ENCODE assay signal across 20 cellular contexts in the genomic region with DNA sequence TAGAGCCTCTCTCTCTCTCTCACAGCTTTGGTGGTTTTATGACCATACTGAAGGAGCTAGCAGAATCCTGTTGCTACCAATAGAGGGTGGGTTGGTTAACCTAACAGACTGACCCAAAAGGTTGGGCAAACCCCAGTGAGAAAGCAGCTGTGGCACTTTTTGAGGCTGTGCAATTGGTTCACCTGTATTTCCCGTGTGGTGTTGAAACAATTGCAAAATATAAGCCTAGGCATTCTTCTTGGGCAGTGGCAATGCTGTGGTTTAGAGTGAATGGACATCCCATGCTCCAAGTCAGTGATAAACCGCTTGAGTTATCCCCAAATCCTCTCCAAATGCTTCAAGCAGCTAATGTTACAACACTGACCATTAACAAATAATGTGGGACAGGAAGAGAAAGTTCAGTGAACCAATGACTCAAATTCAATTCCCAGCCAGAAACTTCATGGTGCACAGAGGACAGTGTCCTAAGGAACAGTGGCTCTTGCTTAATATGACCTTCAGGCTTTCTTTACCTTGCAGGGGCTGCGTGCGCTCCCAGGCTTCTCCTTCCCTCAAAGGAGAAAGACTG.
A peak's percentile ranks its signal among the peaks of the same experiment; 100 is the strongest.
DNase-seq lines count a peak whose midpoint lies in the region; ATAC-seq and TF ChIP-seq lines count a peak whose summit lies in the region.
"Had no signal": no experiment of that assay in that cellular context is flagged by ENCODE, and none has a peak within 500 bp of the region (broad histone marks: within the 10 kb centered on the region; RNA-seq: fewer than 3 reads in every experiment).

No MANE protein-coding gene starts in this region.

- H3K27ac ChIP-seq in Karpas-422 (ENCODE audit: low read length) (no peak overlapping the region), foreskin keratinocyte (no peak overlapping the region)
- H3K27ac ChIP-seq: colonic mucosa, esophagus muscularis mucosa, tibial nerve had no signal

- TF ChIP-seq CTCF in choroid plexus epithelial cell (conservative IDR thresholded peaks at IDR 0.05; ENCODE audit: low read depth, low read length) (peak; percentile 24), foreskin keratinocyte (conservative IDR thresholded peaks at IDR 0.05) (no peak)

- DNase-seq in AG20443 (ENCODE audit: low spot score) (peak; percentile 56), Karpas-422 (peak; percentile 36), choroid plexus epithelial cell (ENCODE audit: low read depth) (peak; percentile 77), myocyte (ENCODE audit: low read depth) (peak; percentile 67), DMS 273 (lab: John Stamatoyannopoulos, UW; ENCODE audit: unreplicated experiment) (no peak), foreskin keratinocyte (no peak), 8988T (no peak)
- DNase-seq: activated CD4-positive, alpha-beta T cell treated with anti-CD3 and anti-CD28 coated beads for 4 hours; activated T-cell treated with anti-CD3 and anti-CD28 coated beads, Interleukin-2, amount 50 U/mL, for 4 hours; colonic mucosa; DMS79 treated with DMSO at 0.1 percent for 48 hours; H7; NCI-H1092 treated with DMSO at 0.1 percent for 48 hours; right cardiac atrium; SHP77 treated with DMSO at 0.1 percent for 48 hours; stimulated activated CD4-positive, alpha-beta T cell treated with anti-CD3 and anti-CD28 coated beads, Interleukin-4, amount 100 ng/mL, for 1 hour had no signal

- ATAC-seq in GM19328 (IDR thresholded peaks at IDR 0.05; ENCODE audit: unreplicated experiment) (no peak), foreskin keratinocyte (no peak)

- no peaks in the 10 kb centered on the region for H3K9me3 ChIP-seq in Karpas-422 (ENCODE audit: low read length)
- H3K9me3 ChIP-seq: colonic mucosa had no signal

- H3K9ac ChIP-seq in Karpas-422 (ENCODE audit: low read length) = no peak overlapping the region

- H3K79me2 ChIP-seq in Karpas-422 (ENCODE audit: low read length) = no peaks in the 10 kb centered on the region

- H3K27me3 ChIP-seq in Karpas-422 (ENCODE audit: low read length) (no peaks in the 10 kb centered on the region), foreskin keratinocyte (no peaks in the 10 kb centered on the region)
- H3K27me3 ChIP-seq: colonic mucosa, esophagus muscularis mucosa, tibial nerve had no signal

- no peak overlapping the region for H2AFZ ChIP-seq in Karpas-422 (ENCODE audit: low read length)

- H3K4me3 ChIP-seq in Karpas-422 (ENCODE audit: low read length) (no peak overlapping the region), choroid plexus epithelial cell (ENCODE audit: low read depth, low read length) (no peak overlapping the region)
- H3K4me3 ChIP-seq: colonic mucosa, esophagus muscularis mucosa, lung, tibial nerve had no signal

- H3K36me3 ChIP-seq in Karpas-422 (ENCODE audit: insufficient read depth, low read length) = no peaks in the 10 kb centered on the region
- H3K36me3 ChIP-seq: colonic mucosa, esophagus muscularis mucosa, tibial nerve had no signal

- no peaks in the 10 kb centered on the region for H3K9me2 ChIP-seq in Karpas-422 (replicated peaks; ENCODE audit: insufficient read depth, low read length)

- H3K4me1 ChIP-seq in Karpas-422 (ENCODE audit: low read length) (no peaks in the 10 kb centered on the region), foreskin keratinocyte (no peaks in the 10 kb centered on the region)
- H3K4me1 ChIP-seq: colonic mucosa had no signal

- H3K4me2 ChIP-seq in Karpas-422 (ENCODE audit: low read depth, low read length, poor library complexity, severe bottlenecking) = no peak overlapping the region

- no peaks in the 10 kb centered on the region for H4K20me1 ChIP-seq in Karpas-422 (ENCODE audit: insufficient read depth, low read depth, low read length)

Comparison
In these comparisons a context has a peak if more than half of its experiments do, and no peak if none do; other contexts are left out.
1. DNase-seq: peak in AG20443 (single experiment), Karpas-422 (single experiment), choroid plexus epithelial cell (single experiment) and myocyte (single experiment); none in DMS 273 (single experiment), foreskin keratinocyte (0 of 2) and 8988T (single experiment).